In the genomic region with DNA sequence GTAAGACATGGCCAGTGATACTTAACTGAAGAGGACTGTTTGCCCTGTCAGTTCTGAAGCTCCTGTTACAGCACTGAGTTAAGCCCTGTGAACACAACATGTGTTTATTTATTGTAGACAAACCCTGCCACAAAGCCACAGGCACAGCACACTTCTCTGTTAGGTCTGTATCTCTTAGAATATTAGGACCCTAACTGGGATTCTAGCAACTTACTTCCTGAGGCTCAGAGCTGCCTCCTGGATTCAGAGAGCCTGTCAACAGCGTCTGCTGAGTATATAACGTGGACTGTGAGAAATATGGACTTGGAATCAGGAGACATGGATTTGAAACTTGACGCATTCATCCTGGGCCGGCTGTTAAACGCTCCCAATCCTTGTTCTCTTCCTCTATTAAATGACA, we compare ENCODE assay signal across 11 cellular contexts.
DNase-seq lines count a peak whose midpoint lies in the region; ATAC-seq and TF ChIP-seq lines count a peak whose summit lies in the region.
"Had no signal": no experiment of that assay in that cellular context is flagged by ENCODE, and none has a peak within 500 bp of the region (broad histone marks: within the 10 kb centered on the region; RNA-seq: fewer than 3 reads in every experiment).

No MANE protein-coding gene starts in this region.

- H3K27me3 ChIP-seq in cardiac muscle cell: no peaks in the 10 kb centered on the region
- no peaks in the 10 kb centered on the region for H3K27me3 ChIP-seq in colonic mucosa
- no peaks in the 10 kb centered on the region for H3K27me3 ChIP-seq in mesenchymal stem cell (ENCODE audit: control insufficient read depth in 1 of 2, insufficient read depth in 1 of 2, low read length in 2 of 2)
- no peaks in the 10 kb centered on the region for H3K27me3 ChIP-seq in vagina

- no peaks in the 10 kb centered on the region for H3K36me3 ChIP-seq in cardiac muscle cell
- no peaks in the 10 kb centered on the region for H3K36me3 ChIP-seq in colonic mucosa
- H3K36me3 ChIP-seq in mesenchymal stem cell (ENCODE audit: control insufficient read depth in 1 of 2, insufficient read depth in 2 of 2, low read depth in 1 of 2, low read length in 2 of 2): no peaks in the 10 kb centered on the region
- no peaks in the 10 kb centered on the region for H3K36me3 ChIP-seq in vagina

- peak overlapping the region; percentile 75 to 98 for H3K4ac ChIP-seq in mesenchymal stem cell (ENCODE audit: low read depth in 1 of 2, low read length in 2 of 2)

- H3K27ac ChIP-seq in cardiac muscle cell (peak overlapping the region; percentile 89), colonic mucosa (peak overlapping the region; percentile 87), mesenchymal stem cell (ENCODE audit: low read length, poor library complexity, severe bottlenecking) (peak overlapping the region; percentile 98), vagina (peak overlapping the region; percentile 85)

- no peak overlapping the region for H2BK120ac ChIP-seq in mesenchymal stem cell (ENCODE audit: low read depth, low read length)

- peak overlapping the region; percentile 95 for H2AK5ac ChIP-seq in mesenchymal stem cell (ENCODE audit: low read length, severe bottlenecking)

- H3K4me2 ChIP-seq in mesenchymal stem cell (ENCODE audit: low read length, poor library complexity, severe bottlenecking): no peak overlapping the region

- H3K9ac ChIP-seq in colonic mucosa (ENCODE audit: low read depth in 2 of 2, low read length in 2 of 2): peak overlapping the region in 1 of 2 donors; percentile 22
- H3K9ac ChIP-seq in mesenchymal stem cell (ENCODE audit: low read length): peak overlapping the region; percentile 80

- H3K18ac ChIP-seq in mesenchymal stem cell (ENCODE audit: low read depth in 1 of 2, low read length in 2 of 2): peak overlapping the region; percentile 49 to 64

- no peak overlapping the region for H2AFZ ChIP-seq in mesenchymal stem cell (ENCODE audit: low read depth, low read length)

- peaks cover 40% of the 10 kb centered on the region for H3K4me1 ChIP-seq in cardiac muscle cell (ENCODE audit: low read depth)
- peaks cover 14% of the 10 kb centered on the region for H3K4me1 ChIP-seq in colonic mucosa
- peaks cover 36% of the 10 kb centered on the region for H3K4me1 ChIP-seq in mesenchymal stem cell (ENCODE audit: control insufficient read depth, insufficient read depth, low read depth, low read length)
- H3K4me1 ChIP-seq in vagina: peaks cover 60% of the 10 kb centered on the region

- no peaks in the 10 kb centered on the region for H3K9me3 ChIP-seq in cardiac muscle cell (ENCODE audit: low read depth)
- H3K9me3 ChIP-seq in colonic mucosa: no peaks in the 10 kb centered on the region
- no peaks in the 10 kb centered on the region for H3K9me3 ChIP-seq in mesenchymal stem cell (ENCODE audit: control insufficient read depth, low read length)
- no peaks in the 10 kb centered on the region for H3K9me3 ChIP-seq in vagina
- H3K9me3 ChIP-seq: mucosa of descending colon had no signal

- TF ChIP-seq CTCF in cardiac muscle cell (IDR thresholded peaks at IDR 0.05; ENCODE audit: low read depth, low read length) (no peak), colonic mucosa (IDR thresholded peaks at IDR 0.05) (no peak), vagina (IDR thresholded peaks at IDR 0.05) (no peak)

- peak; percentile 55 to 64 for DNase-seq in cardiac muscle cell (ENCODE audit: low read depth in 1 of 2, low spot score in 1 of 2)
- no peak for DNase-seq in cardiac septum (ENCODE audit: low spot score)
- DNase-seq in colonic mucosa: no peak
- DNase-seq in mesenchymal stem cell: peak; percentile 83
- no peak for DNase-seq in vagina (ENCODE audit: extremely low spot score in 2 of 2)
- no peak for DNase-seq in hepatic stellate cell (ENCODE audit: low spot score)
- no peak for DNase-seq in mucosa of gallbladder (ENCODE audit: low spot score)
- DNase-seq: mucosa of descending colon; stimulated activated CD4-positive, alpha-beta T cell treated with anti-CD3 and anti-CD28 coated beads, Interleukin-4, amount 100 ng/mL, for 1 hour had no signal

- no peak for ATAC-seq in HG02610 (IDR thresholded peaks at IDR 0.05; ENCODE audit: unreplicated experiment)
- ATAC-seq: activated CD4-positive, CD25-positive, alpha-beta regulatory T cell treated with anti-CD3 and anti-CD28 coated beads, Interleukin-2, amount 50 U/mL, for 24 hours; mucosa of descending colon had no signal

- H3K79me1 ChIP-seq in mesenchymal stem cell (replicated peaks; ENCODE audit: low read length, poor library complexity, severe bottlenecking): peaks cover 4% of the 10 kb centered on the region

- no peak overlapping the region for H4K8ac ChIP-seq in mesenchymal stem cell (ENCODE audit: low read length)

- H3K23ac ChIP-seq in mesenchymal stem cell (ENCODE audit: low read length in 2 of 2): no peak overlapping the region

- no peak overlapping the region for H2BK15ac ChIP-seq in mesenchymal stem cell (ENCODE audit: low read depth, poor library complexity, severe bottlenecking)

- no peak overlapping the region for H4K91ac ChIP-seq in mesenchymal stem cell (ENCODE audit: low read length)

- peak overlapping the region; percentile 83 to 88 for H2BK12ac ChIP-seq in mesenchymal stem cell (ENCODE audit: low read length in 2 of 2)

- 5% methylated on average over 2 of the region's 5 CpGs for WGBS in mesenchymal stem cell

- TF ChIP-seq POLR2A in vagina (IDR thresholded peaks at IDR 0.05): no peak

- intact Hi-C loops in cardiac septum (cut with DNase I): loop anchor here (5.0 to 10.0 kb wide), 3 partner anchors 33 to 134 kb away; partner anchors contain the start of gene HIF1A
- intact Hi-C loops in colonic mucosa (cut with DNase I): no loop called here
- intact Hi-C loops in vagina (cut with DNase I): no loop called here

- peak overlapping the region; percentile 100 for H2BK5ac ChIP-seq in mesenchymal stem cell (ENCODE audit: low read depth, low read length, poor library complexity, severe bottlenecking)

- H3K4me3 ChIP-seq in cardiac muscle cell (no peak overlapping the region), colonic mucosa (no peak overlapping the region), mesenchymal stem cell (ENCODE audit: insufficient read depth in 1 of 2, low read depth in 1 of 2, low read length in 2 of 2) (no peak overlapping the region), vagina (no peak overlapping the region)
- H3K4me3 ChIP-seq: mucosa of descending colon had no signal

- H3K14ac ChIP-seq in mesenchymal stem cell (ENCODE audit: low read length in 2 of 2): no peak overlapping the region

Comparison
In these comparisons a context has a peak if more than half of its experiments do, and no peak if none do; other contexts are left out.
1. DNase-seq: peak in cardiac muscle cell (2 of 2) and mesenchymal stem cell (single experiment); none in cardiac septum (single experiment), colonic mucosa (single experiment), vagina (0 of 2), hepatic stellate cell (single experiment) and mucosa of gallbladder (single experiment).
2. Peak in every context shown above with its lines, with median percentiles within 50 percentile points of each other: H3K27ac ChIP-seq.